ENCODE assay signal across 1 cellular context in the genomic region with DNA sequence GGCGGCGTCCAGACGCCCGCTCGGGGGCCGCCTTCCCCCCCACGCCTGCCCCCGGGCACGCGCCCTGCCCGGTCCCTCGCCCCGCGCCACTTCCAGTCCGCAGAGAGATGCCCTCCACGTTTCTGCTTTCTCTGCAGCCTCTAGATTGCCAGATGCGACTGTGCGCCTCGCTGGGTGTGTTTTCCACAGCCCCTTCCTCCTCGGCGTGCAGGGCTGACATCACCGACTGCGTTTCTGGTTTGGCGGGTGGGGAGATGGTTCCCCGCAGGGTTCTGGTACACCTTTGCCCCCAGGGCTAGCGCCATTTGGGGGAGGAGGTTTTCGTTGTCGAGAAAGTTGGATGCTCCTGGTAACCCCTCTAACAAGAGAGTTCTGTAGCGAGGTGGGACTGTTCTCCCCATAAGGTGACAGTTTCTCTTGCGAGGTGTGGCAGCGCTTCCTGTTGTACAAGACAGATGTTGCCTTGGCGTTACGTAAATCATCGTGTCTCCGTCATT.
A peak's percentile ranks its signal among the peaks of the same experiment; 100 is the strongest.
TF ChIP-seq lines count a peak whose summit lies in the region.

No MANE protein-coding gene starts in this region.

TF ChIP-seq in HEK293, 187 proteins besides CTCF, POLR2A, EP300 and RAD21 (continued from another document):
- TF ChIP-seq ZFP37 (tag by site-specific recombination; IDR thresholded peaks at IDR 0.05): no peak
- TF ChIP-seq GLIS2 (tag by site-specific recombination; IDR thresholded peaks at IDR 0.05): peak; percentile 82
- TF ChIP-seq ZNF157 (tag by site-specific recombination; IDR thresholded peaks at IDR 0.05): no peak
- TF ChIP-seq ZNF266 (tag by site-specific recombination; IDR thresholded peaks at IDR 0.05; ENCODE audit: low read depth): no peak
